ENCODE assay signal across 10 cellular contexts in genomic region chr2:189613077-189613636, GRCh38. TPM values are rescaled to one million over a fixed set of nuclear protein-coding genes. Genes with fewer than 3 reads are reported as not detected.
DNase-seq lines count a peak whose midpoint lies in the region; ATAC-seq and TF ChIP-seq lines count a peak whose summit lies in the region.
"Had no signal": no experiment of that assay in that cellular context is flagged by ENCODE, and none has a peak within 500 bp of the region (broad histone marks: within the 10 kb centered on the region; RNA-seq: fewer than 3 reads in every experiment).

No MANE protein-coding gene starts in this region.

- no peaks in the 10 kb centered on the region for H3K27me3 Mint-ChIP-seq in activated T-cell treated with anti-CD3 and anti-CD28 coated beads, Interleukin-2, amount 50 U/mL, for 72 hours (ENCODE audit: low read depth)
- no peaks in the 10 kb centered on the region for H3K27me3 Mint-ChIP-seq in effector memory CD8-positive, alpha-beta T cell

- intact Hi-C loops in tibial artery (cut with DNase I; ENCODE audit: low total_unique reads): no loop called here

- H3K27ac ChIP-seq in HUES48 (ENCODE audit: low read depth, low read length) (peak overlapping the region; percentile 40), tibial artery (peak overlapping the region; percentile 61 to 65)

- no peak for ATAC-seq in activated T-cell treated with anti-CD3 and anti-CD28 coated beads, Interleukin-2, amount 50 U/mL, for 72 hours (replicated peaks in 1 of 2)
- no peak for ATAC-seq in effector memory CD8-positive, alpha-beta T cell (replicated peaks)
- ATAC-seq in GM18511 (IDR thresholded peaks at IDR 0.05; ENCODE audit: unreplicated experiment): no peak

- H3K27ac Mint-ChIP-seq in activated T-cell treated with anti-CD3 and anti-CD28 coated beads, Interleukin-2, amount 50 U/mL, for 72 hours: no peak overlapping the region
- H3K27ac Mint-ChIP-seq in effector memory CD8-positive, alpha-beta T cell: no peak overlapping the region

- no peaks in the 10 kb centered on the region for H3K36me3 ChIP-seq in HUES48 (ENCODE audit: control insufficient read depth, insufficient read depth, low read length)
- H3K36me3 ChIP-seq in tibial artery: no peaks in the 10 kb centered on the region

- H3K27me3 ChIP-seq in HUES48 (ENCODE audit: control insufficient read depth, insufficient read depth, low read length): no peaks in the 10 kb centered on the region
- H3K27me3 ChIP-seq in tibial artery: no peaks in the 10 kb centered on the region

- no peaks in the 10 kb centered on the region for H3K4me1 Mint-ChIP-seq in activated T-cell treated with anti-CD3 and anti-CD28 coated beads, Interleukin-2, amount 50 U/mL, for 72 hours (ENCODE audit: low read depth)
- H3K4me1 Mint-ChIP-seq in effector memory CD8-positive, alpha-beta T cell (ENCODE audit: low read depth in 2 of 2): no peaks in the 10 kb centered on the region

- H3K9ac ChIP-seq in HUES48 (ENCODE audit: low read depth, low read length): no peak overlapping the region

- H3K9me3 ChIP-seq in HUES48 (ENCODE audit: control insufficient read depth, insufficient read depth, low read length) (no peaks in the 10 kb centered on the region), tibial artery (no peaks in the 10 kb centered on the region)

- H3K4me3 ChIP-seq in HUES48 (ENCODE audit: low read depth, low read length) (no peak overlapping the region), cardiac fibroblast (replicated peaks in 1 of 2; ENCODE audit: low read depth in 2 of 2, low read length in 2 of 2) (peak overlapping the region; percentile 4 to 22), tibial artery (peak overlapping the region; percentile 37 to 39)

- H3K9me3 Mint-ChIP-seq in activated T-cell treated with anti-CD3 and anti-CD28 coated beads, Interleukin-2, amount 50 U/mL, for 72 hours: no peaks in the 10 kb centered on the region
- no peaks in the 10 kb centered on the region for H3K9me3 Mint-ChIP-seq in effector memory CD8-positive, alpha-beta T cell

- no peak overlapping the region for H3K4me3 Mint-ChIP-seq in activated T-cell treated with anti-CD3 and anti-CD28 coated beads, Interleukin-2, amount 50 U/mL, for 72 hours
- H3K4me3 Mint-ChIP-seq in effector memory CD8-positive, alpha-beta T cell: no peak overlapping the region

- TF ChIP-seq CTCF in cardiac fibroblast (IDR thresholded peaks at IDR 0.05; ENCODE audit: low read depth, low read length) (no peak), tibial artery (IDR thresholded peaks at IDR 0.05) (no peak)

- peak; percentile 89 to 98 for DNase-seq in cardiac fibroblast (ENCODE audit: low read depth in 2 of 2)
- DNase-seq in left kidney (ENCODE audit: low read depth, low spot score): peak; percentile 76
- no peak for DNase-seq in tibial artery
- DNase-seq in activated T-cell treated with anti-CD3 and anti-CD28 coated beads, Interleukin-2, amount 50 U/mL, for 72 hours: no peak
- no peak for DNase-seq in effector memory CD8-positive, alpha-beta T cell
- DNase-seq in NCI-H2171 treated with DMSO at 0.1 percent for 48 hours (lab: John Stamatoyannopoulos, UW): no peak
- DNase-seq: activated T-cell treated with anti-CD3 and anti-CD28 coated beads for 4 hours, NCI-H146 had no signal

- no peaks in the 10 kb centered on the region for H3K4me1 ChIP-seq in HUES48 (ENCODE audit: control insufficient read depth, insufficient read depth, low read length)
- peaks cover 0 to 21% (median 5%) of the 10 kb centered on the region in 4 donors for H3K4me1 ChIP-seq in tibial artery

- no peaks in the 10 kb centered on the region for H3K36me3 Mint-ChIP-seq in activated T-cell treated with anti-CD3 and anti-CD28 coated beads, Interleukin-2, amount 50 U/mL, for 72 hours (ENCODE audit: insufficient read depth in 2 of 2)
- H3K36me3 Mint-ChIP-seq in effector memory CD8-positive, alpha-beta T cell (ENCODE audit: insufficient read depth): no peaks in the 10 kb centered on the region

RNA-seq across cellular contexts. Expression of gene SLC40A1, which starts 32.6 kb away (rescaled TPM):
- total RNA-seq in activated T-cell treated with anti-CD3 and anti-CD28 coated beads, Interleukin-2, amount 50 U/mL, for 72 hours: 1 to 10 TPM; 4.5 to 5.0 TPM

RNA-seq across cellular contexts. Expression of gene ASNSD1, which starts 48.1 kb away (rescaled TPM):
- 10 to 100 TPM; 52.1 to 59.1 TPM for total RNA-seq in activated T-cell treated with anti-CD3 and anti-CD28 coated beads, Interleukin-2, amount 50 U/mL, for 72 hours

Comparison
In these comparisons a context has a peak if more than half of its experiments do, and no peak if none do; other contexts are left out.
1. DNase-seq: peak in cardiac fibroblast (2 of 2) and left kidney (single experiment); none in tibial artery (0 of 2), activated T-cell treated with anti-CD3 and anti-CD28 coated beads, Interleukin-2, amount 50 U/mL, for 72 hours (0 of 2), effector memory CD8-positive, alpha-beta T cell (0 of 3) and NCI-H2171 treated with DMSO at 0.1 percent for 48 hours (single experiment).